ENCODE assay signal across 9 cellular contexts in genomic region chr7:104973909-104974415, GRCh38. TPM values are rescaled to one million over a fixed set of nuclear protein-coding genes. Genes with fewer than 3 reads are reported as not detected.
DNase-seq lines count a peak whose midpoint lies in the region; ATAC-seq lines count a peak whose summit lies in the region.
"Had no signal": no experiment of that assay in that cellular context is flagged by ENCODE, and none has a peak within 500 bp of the region (broad histone marks: within the 10 kb centered on the region; RNA-seq: fewer than 3 reads in every experiment).

No MANE protein-coding gene starts in this region.

- peaks cover 22 to 40% of the 10 kb centered on the region in 2 donors for H3K4me1 Mint-ChIP-seq in stimulated activated naive B cell treated with anti-CD40 and anti-IgM and Interleukin-4, amounts not matched to agents 10 μg/mL and 1 μg/mL and 100 μg/mL, for 72 hours

- H3K27me3 Mint-ChIP-seq in stimulated activated naive B cell treated with anti-CD40 and anti-IgM and Interleukin-4, amounts not matched to agents 10 μg/mL and 1 μg/mL and 100 μg/mL, for 72 hours = no peaks in the 10 kb centered on the region

- ATAC-seq in left ventricle myocardium superior (peak; percentile 65), HG03469 (IDR thresholded peaks at IDR 0.05; ENCODE audit: unreplicated experiment) (no peak), left lobe of liver (no peak)
- peak; percentile 73 to 90 for ATAC-seq in stimulated activated naive B cell treated with anti-CD40 and anti-IgM and Interleukin-4, amounts not matched to agents 10 μg/mL and 1 μg/mL and 100 μg/mL, for 72 hours (replicated peaks)

- intact Hi-C loops in left ventricle myocardium superior (cut with micrococcal nuclease) = no loop called here

- peak; percentile 78 for DNase-seq in GM04504 (ENCODE audit: low read depth)
- DNase-seq in astrocyte of the hippocampus (ENCODE audit: low read depth, low spot score) = peak; percentile 71
- no peak for DNase-seq in left ventricle myocardium superior
- peak; percentile 39 for DNase-seq in stimulated activated naive B cell treated with anti-CD40 and anti-IgM and Interleukin-4, amounts not matched to agents 10 μg/mL and 1 μg/mL and 100 μg/mL, for 72 hours
- no peak for DNase-seq in islet precursor cell
- no peak for DNase-seq in cortex of kidney (lab: John Stamatoyannopoulos, UW)
- DNase-seq in left lobe of liver (ENCODE audit: low spot score) = no peak
- DNase-seq: activated CD4-positive, CD25-positive, alpha-beta regulatory T cell treated with anti-CD3 and anti-CD28 coated beads, Interleukin-2, amount 50 U/mL, for 72 hours had no signal

- peaks cover 2 to 3% of the 10 kb centered on the region in 2 donors for H3K9me3 Mint-ChIP-seq in stimulated activated naive B cell treated with anti-CD40 and anti-IgM and Interleukin-4, amounts not matched to agents 10 μg/mL and 1 μg/mL and 100 μg/mL, for 72 hours

- H3K27ac Mint-ChIP-seq in stimulated activated naive B cell treated with anti-CD40 and anti-IgM and Interleukin-4, amounts not matched to agents 10 μg/mL and 1 μg/mL and 100 μg/mL, for 72 hours = peak overlapping the region; percentile 91

- H3K4me3 Mint-ChIP-seq in stimulated activated naive B cell treated with anti-CD40 and anti-IgM and Interleukin-4, amounts not matched to agents 10 μg/mL and 1 μg/mL and 100 μg/mL, for 72 hours = peak overlapping the region; percentile 14 to 48

- H3K36me3 Mint-ChIP-seq in stimulated activated naive B cell treated with anti-CD40 and anti-IgM and Interleukin-4, amounts not matched to agents 10 μg/mL and 1 μg/mL and 100 μg/mL, for 72 hours = peaks cover 5 to 17% of the 10 kb centered on the region in 2 donors

RNA-seq across cellular contexts. Expression of gene KMT2E, which starts 40.0 kb away (rescaled TPM):
- total RNA-seq in left ventricle myocardium superior (35.9 TPM), left lobe of liver (22.9 TPM)

Comparison
In these comparisons a context has a peak if more than half of its experiments do, and no peak if none do; other contexts are left out.
1. DNase-seq: peak in GM04504 (single experiment), astrocyte of the hippocampus (single experiment) and stimulated activated naive B cell treated with anti-CD40 and anti-IgM and Interleukin-4, amounts not matched to agents 10 μg/mL and 1 μg/mL and 100 μg/mL, for 72 hours (single experiment); none in left ventricle myocardium superior (single experiment), islet precursor cell (single experiment), cortex of kidney (single experiment) and left lobe of liver (single experiment).
2. ATAC-seq: peak in left ventricle myocardium superior (single experiment) and stimulated activated naive B cell treated with anti-CD40 and anti-IgM and Interleukin-4, amounts not matched to agents 10 μg/mL and 1 μg/mL and 100 μg/mL, for 72 hours (2 of 2); none in HG03469 (single experiment) and left lobe of liver (single experiment).